26 cellular contexts compared by ENCODE assay signal in the genomic region with DNA sequence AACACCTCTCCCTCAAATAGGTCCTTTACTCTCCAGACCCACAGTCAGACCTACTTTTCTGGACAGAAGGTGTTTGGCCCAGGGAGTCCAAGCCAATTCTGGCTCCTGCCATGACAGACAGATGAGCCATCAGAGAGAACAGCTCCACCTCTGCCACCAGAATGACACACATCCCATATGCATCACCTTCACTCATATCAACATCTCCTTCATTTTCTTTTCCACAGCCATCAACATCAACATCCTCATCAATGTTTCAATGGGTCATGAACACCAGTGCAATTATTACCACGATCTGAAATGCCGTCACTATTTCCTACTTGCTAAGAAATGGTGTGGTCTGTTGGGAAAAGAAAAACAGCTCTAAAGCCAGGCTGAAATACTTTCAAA.
"Had no signal": no experiment of that assay in that cellular context is flagged by ENCODE, and none has a peak within 500 bp of the region (broad histone marks: within the 10 kb centered on the region; RNA-seq: fewer than 3 reads in every experiment).

No MANE protein-coding gene starts in this region.

- ATAC-seq: effector memory CD8-positive, alpha-beta T cell; heart right ventricle; left cardiac atrium; mucosa of descending colon; naive thymus-derived CD4-positive, alpha-beta T cell; stimulated activated naive CD8-positive, alpha-beta T cell treated with anti-CD3 and anti-CD28 coated beads, Interleukin-15, amount 100 ng/mL, for 72 hours had no signal

- H3K27me3 ChIP-seq: esophagus squamous epithelium, heart right ventricle, left lung, right lobe of liver, suprapubic skin, transverse colon had no signal

- H3K27ac ChIP-seq: esophagus squamous epithelium, heart right ventricle, left lung, neural progenitor cell, parathyroid adenoma, right lobe of liver, suprapubic skin, transverse colon had no signal

- H3K36me3 Mint-ChIP-seq: mesothelial cell of epicardium; naive thymus-derived CD4-positive, alpha-beta T cell; neural progenitor cell had no signal

- H2AFZ ChIP-seq: neural progenitor cell, parathyroid adenoma had no signal

- DNase-seq: cortex of kidney; effector memory CD8-positive, alpha-beta T cell; erythroblast; esophagus squamous epithelium; foreskin melanocyte; glutamatergic neuron; heart right ventricle; hippocampal formation; left cardiac atrium; left lung; mesenchymal stem cell; mucosa of descending colon; naive thymus-derived CD4-positive, alpha-beta T cell; right lobe of liver; small intestine; stimulated activated CD4-positive, alpha-beta T cell treated with anti-CD3 and anti-CD28 coated beads, Interleukin-15, amount 100 ng/mL, for 24 hours; stimulated activated CD4-positive, alpha-beta T cell treated with anti-CD3 and anti-CD28 coated beads, Interleukin-2, amount 100 ng/mL, for 48 hours; stimulated activated naive CD4-positive, alpha-beta T cell; stimulated activated naive CD8-positive, alpha-beta T cell treated with anti-CD3 and anti-CD28 coated beads, Interleukin-15, amount 100 ng/mL, for 72 hours; transverse colon had no signal

- H3K36me3 ChIP-seq: esophagus squamous epithelium, heart right ventricle, left lung, neural progenitor cell, right lobe of liver, suprapubic skin, transverse colon had no signal

- H3K4me3 Mint-ChIP-seq: effector memory CD8-positive, alpha-beta T cell; mesothelial cell of epicardium; naive thymus-derived CD4-positive, alpha-beta T cell; nephron; neural progenitor cell; stimulated activated naive CD8-positive, alpha-beta T cell treated with anti-CD3 and anti-CD28 coated beads, Interleukin-15, amount 100 ng/mL, for 72 hours had no signal

- H3K4me1 Mint-ChIP-seq: nephron; neural progenitor cell; stimulated activated naive CD8-positive, alpha-beta T cell treated with anti-CD3 and anti-CD28 coated beads, Interleukin-15, amount 100 ng/mL, for 72 hours had no signal

- H3K27me3 Mint-ChIP-seq: progenitor cell of endocrine pancreas had no signal

- H3K4me3 ChIP-seq: esophagus squamous epithelium, heart right ventricle, left lung, mucosa of descending colon, neural progenitor cell, right lobe of liver, suprapubic skin, transverse colon had no signal

- H3K4me2 ChIP-seq: neural progenitor cell had no signal

- H3K9me3 ChIP-seq: esophagus squamous epithelium, heart right ventricle, left lung, mucosa of descending colon, right lobe of liver, suprapubic skin, transverse colon had no signal

- H3K27ac Mint-ChIP-seq: effector memory CD8-positive, alpha-beta T cell; mesothelial cell of epicardium; naive thymus-derived CD4-positive, alpha-beta T cell; nephron; neural progenitor cell; progenitor cell of endocrine pancreas; stimulated activated naive CD8-positive, alpha-beta T cell treated with anti-CD3 and anti-CD28 coated beads, Interleukin-15, amount 100 ng/mL, for 72 hours had no signal

- H3K9me3 Mint-ChIP-seq: effector memory CD8-positive, alpha-beta T cell; naive thymus-derived CD4-positive, alpha-beta T cell; nephron; neural progenitor cell; stimulated activated naive CD8-positive, alpha-beta T cell treated with anti-CD3 and anti-CD28 coated beads, Interleukin-15, amount 100 ng/mL, for 72 hours had no signal

- H3K79me2 ChIP-seq: parathyroid adenoma had no signal

- H3K4me1 ChIP-seq: esophagus squamous epithelium, left lung, neural progenitor cell, suprapubic skin, transverse colon had no signal
